ENCODE assay signal across 13 cellular contexts in the genomic region with DNA sequence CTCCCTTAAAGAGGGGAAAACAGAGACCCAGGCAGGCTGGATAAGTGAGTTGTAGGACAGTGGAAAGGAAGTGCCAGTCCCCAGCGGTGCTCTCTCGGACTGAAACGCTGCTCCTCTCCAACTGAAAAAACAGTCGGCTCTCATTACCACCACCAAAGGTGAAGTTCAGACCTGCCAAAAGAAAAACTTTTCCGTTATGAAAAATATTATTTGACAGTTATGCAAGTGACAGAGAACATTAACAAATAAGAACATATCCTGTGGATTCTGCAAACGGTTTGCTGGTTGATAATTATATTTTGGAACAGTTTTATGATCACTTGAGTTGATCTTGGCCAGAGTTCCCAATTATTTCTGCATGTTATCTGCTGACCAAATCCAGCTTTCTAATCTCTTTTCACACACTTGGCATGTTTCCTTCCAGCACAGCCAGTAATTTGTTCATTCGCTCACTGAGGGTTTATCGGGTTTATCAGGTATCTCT.
DNase-seq lines count a peak whose midpoint lies in the region; ATAC-seq lines count a peak whose summit lies in the region.
"Had no signal": no experiment of that assay in that cellular context is flagged by ENCODE, and none has a peak within 500 bp of the region (broad histone marks: within the 10 kb centered on the region; RNA-seq: fewer than 3 reads in every experiment).

No MANE protein-coding gene starts in this region.

- H3K27me3 Mint-ChIP-seq in activated T-helper 1 cell treated with anti-CD3 and anti-CD28 coated beads, Interleukin-12 subunit alpha, Interleukin-12 subunit beta, Interleukin-2, Interleukin-4 antibody, amounts not matched to agents 30 ng/mL and 10 ng/mL and 1 ng/mL, durations not matched to agents 14 hours and 24 hours and 36 hours (ENCODE audit: insufficient read depth) = no peaks in the 10 kb centered on the region
- peaks cover 5% of the 10 kb centered on the region for H3K27me3 Mint-ChIP-seq in stimulated activated naive CD8-positive, alpha-beta T cell treated with anti-CD3 and anti-CD28 coated beads, Interleukin-15, amount 100 ng/mL, for 72 hours

- H3K27ac Mint-ChIP-seq in activated T-helper 1 cell treated with anti-CD3 and anti-CD28 coated beads, Interleukin-12 subunit alpha, Interleukin-12 subunit beta, Interleukin-2, Interleukin-4 antibody, amounts not matched to agents 30 ng/mL and 10 ng/mL and 1 ng/mL, durations not matched to agents 14 hours and 24 hours and 36 hours = peak overlapping the region; percentile 96
- no peak overlapping the region for H3K27ac Mint-ChIP-seq in stimulated activated naive CD8-positive, alpha-beta T cell treated with anti-CD3 and anti-CD28 coated beads, Interleukin-15, amount 100 ng/mL, for 72 hours

- no peaks in the 10 kb centered on the region for H3K9me3 Mint-ChIP-seq in activated T-helper 1 cell treated with anti-CD3 and anti-CD28 coated beads, Interleukin-12 subunit alpha, Interleukin-12 subunit beta, Interleukin-2, Interleukin-4 antibody, amounts not matched to agents 30 ng/mL and 10 ng/mL and 1 ng/mL, durations not matched to agents 14 hours and 24 hours and 36 hours
- peaks cover 5 to 8% of the 10 kb centered on the region in 2 donors for H3K9me3 Mint-ChIP-seq in stimulated activated naive CD8-positive, alpha-beta T cell treated with anti-CD3 and anti-CD28 coated beads, Interleukin-15, amount 100 ng/mL, for 72 hours
- H3K9me3 Mint-ChIP-seq: activated T-helper 2 cell treated with anti-CD3 and anti-CD28 coated beads, Interferon-gamma antibody, Interleukin-2, Interleukin-4, amounts not matched to agents 10 μg/mL and 5 μg/mL and 100 μg/mL, durations not matched to agents 14 hours and 24 hours and 36 hours had no signal

- H3K4me1 Mint-ChIP-seq in activated T-helper 1 cell treated with anti-CD3 and anti-CD28 coated beads, Interleukin-12 subunit alpha, Interleukin-12 subunit beta, Interleukin-2, Interleukin-4 antibody, amounts not matched to agents 30 ng/mL and 10 ng/mL and 1 ng/mL, durations not matched to agents 14 hours and 24 hours and 36 hours (ENCODE audit: low read depth) = peaks cover 61% of the 10 kb centered on the region
- peaks cover 64% of the 10 kb centered on the region for H3K4me1 Mint-ChIP-seq in stimulated activated naive CD8-positive, alpha-beta T cell treated with anti-CD3 and anti-CD28 coated beads, Interleukin-15, amount 100 ng/mL, for 72 hours

- H3K4me3 Mint-ChIP-seq in activated T-helper 1 cell treated with anti-CD3 and anti-CD28 coated beads, Interleukin-12 subunit alpha, Interleukin-12 subunit beta, Interleukin-2, Interleukin-4 antibody, amounts not matched to agents 30 ng/mL and 10 ng/mL and 1 ng/mL, durations not matched to agents 14 hours and 24 hours and 36 hours = peak overlapping the region; percentile 65
- H3K4me3 Mint-ChIP-seq in stimulated activated naive CD8-positive, alpha-beta T cell treated with anti-CD3 and anti-CD28 coated beads, Interleukin-15, amount 100 ng/mL, for 72 hours = peak overlapping the region; percentile 8 to 59

- peak; percentile 38 for DNase-seq in activated effector memory CD4-positive, alpha-beta T cell treated with anti-CD3 and anti-CD28 coated beads, Interleukin-2, amount 50 U/mL, for 16 hours
- DNase-seq in activated effector memory CD4-positive, alpha-beta T cell treated with Interleukin-2 at 50 U/mL for 16 hours = no peak
- DNase-seq in activated T-helper 1 cell treated with anti-CD3 and anti-CD28 coated beads, Interleukin-12 subunit alpha, Interleukin-12 subunit beta, Interleukin-2, Interleukin-4 antibody, amounts not matched to agents 30 ng/mL and 10 ng/mL and 1 ng/mL, durations not matched to agents 14 hours and 24 hours and 36 hours (ENCODE audit: low spot score) = no peak
- DNase-seq in iris pigment epithelial cell (ENCODE audit: low read depth) (peak; percentile 60), hypothalamus (lab: John Stamatoyannopoulos, UW) (no peak)
- no peak for DNase-seq in stimulated activated naive CD8-positive, alpha-beta T cell treated with anti-CD3 and anti-CD28 coated beads, Interleukin-15, amount 100 ng/mL, for 72 hours
- DNase-seq: activated CD4-positive, alpha-beta T cell treated with anti-CD3 and anti-CD28 coated beads for 1 hour; DMS53; NCI-H2227 treated with DMSO at 0.1 percent for 48 hours; tibial artery had no signal

- intact Hi-C loops in activated T-helper 1 cell treated with anti-CD3 and anti-CD28 coated beads, Interleukin-12 subunit alpha, Interleukin-12 subunit beta, Interleukin-2, Interleukin-4 antibody, amounts not matched to agents 30 ng/mL and 10 ng/mL and 1 ng/mL, durations not matched to agents 14 hours and 24 hours and 36 hours (cut with micrococcal nuclease) = no loop called here

- no peaks in the 10 kb centered on the region for H3K36me3 Mint-ChIP-seq in activated T-helper 1 cell treated with anti-CD3 and anti-CD28 coated beads, Interleukin-12 subunit alpha, Interleukin-12 subunit beta, Interleukin-2, Interleukin-4 antibody, amounts not matched to agents 30 ng/mL and 10 ng/mL and 1 ng/mL, durations not matched to agents 14 hours and 24 hours and 36 hours (ENCODE audit: low read depth)

- ATAC-seq in stimulated activated naive CD8-positive, alpha-beta T cell treated with anti-CD3 and anti-CD28 coated beads, Interleukin-15, amount 100 ng/mL, for 72 hours = no peak
- ATAC-seq in GM21447 (IDR thresholded peaks at IDR 0.05; ENCODE audit: unreplicated experiment) (no peak), HG03571 (IDR thresholded peaks at IDR 0.05; ENCODE audit: unreplicated experiment) (no peak)

Comparison
In these comparisons a context has a peak if more than half of its experiments do, and no peak if none do; other contexts are left out.
1. DNase-seq: peak in activated effector memory CD4-positive, alpha-beta T cell treated with anti-CD3 and anti-CD28 coated beads, Interleukin-2, amount 50 U/mL, for 16 hours (single experiment) and iris pigment epithelial cell (single experiment); none in activated effector memory CD4-positive, alpha-beta T cell treated with Interleukin-2 at 50 U/mL for 16 hours (single experiment), activated T-helper 1 cell treated with anti-CD3 and anti-CD28 coated beads, Interleukin-12 subunit alpha, Interleukin-12 subunit beta, Interleukin-2, Interleukin-4 antibody, amounts not matched to agents 30 ng/mL and 10 ng/mL and 1 ng/mL, durations not matched to agents 14 hours and 24 hours and 36 hours (single experiment), stimulated activated naive CD8-positive, alpha-beta T cell treated with anti-CD3 and anti-CD28 coated beads, Interleukin-15, amount 100 ng/mL, for 72 hours (0 of 2) and hypothalamus (0 of 51).